Comparison of ENCODE assay signal across 20 cellular contexts in the genomic region with DNA sequence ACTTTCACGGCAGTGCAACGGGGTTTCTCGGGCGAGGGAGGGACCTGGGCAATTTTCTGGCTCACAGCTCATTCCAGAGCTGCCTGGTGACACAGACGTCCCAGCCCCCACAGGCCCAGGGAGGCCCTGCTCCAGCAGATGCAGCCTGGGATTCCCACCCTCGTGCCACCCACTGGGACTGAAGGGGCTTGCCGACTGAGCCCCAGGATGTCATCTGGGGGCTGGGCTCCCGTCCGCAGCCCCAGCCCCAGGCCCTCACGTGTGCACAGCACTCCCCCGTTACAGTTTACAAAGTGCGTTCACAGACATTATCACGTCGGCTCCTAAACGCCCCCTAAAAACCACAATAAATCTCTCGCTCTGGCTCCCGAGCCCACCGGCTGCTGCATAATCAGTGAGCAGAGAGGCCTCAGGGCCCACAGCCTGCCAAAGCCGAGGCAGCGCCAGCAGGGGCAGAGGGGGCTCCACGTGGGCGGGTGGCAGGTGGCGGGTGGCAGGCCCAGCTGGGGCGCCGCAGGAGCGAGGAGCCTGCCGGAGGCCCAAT.
DNase-seq lines count a peak whose midpoint lies in the region; ATAC-seq and TF ChIP-seq lines count a peak whose summit lies in the region.
"Had no signal": no experiment of that assay in that cellular context is flagged by ENCODE, and none has a peak within 500 bp of the region (broad histone marks: within the 10 kb centered on the region; RNA-seq: fewer than 3 reads in every experiment).

No MANE protein-coding gene starts in this region.

- ATAC-seq in SK-N-SH treated with all-trans-retinoic acid at 6 μM for 48 hours (no peak), right lobe of liver (no peak)
- ATAC-seq: lower lobe of right lung had no signal

- H3K4me1 ChIP-seq in SK-N-SH (ENCODE audit: control insufficient read depth in 1 of 2, insufficient read depth in 2 of 2, low read depth in 1 of 2, low read length in 1 of 2) = peaks cover 0 to 10% of the 10 kb centered on the region in 2 experiments; a peak in 1 of 4 replicates
- H3K4me1 ChIP-seq in thymus (ENCODE audit: control insufficient read depth, insufficient read depth, low read length) = peaks cover 12% of the 10 kb centered on the region
- H3K4me1 ChIP-seq in right lobe of liver = no peaks in the 10 kb centered on the region
- H3K4me1 ChIP-seq: colonic mucosa, lower lobe of right lung, parathyroid adenoma had no signal

- no peak for TF ChIP-seq EP300 in SK-N-SH (IDR thresholded peaks at IDR 0.05; ENCODE audit: borderline replicate concordance in 1 of 2, low read depth in 1 of 2, low read length in 1 of 2)

- H3K27ac ChIP-seq in SK-N-SH (ENCODE audit: low read depth in 2 of 2, low read length in 1 of 2) (no peak overlapping the region), thymus (ENCODE audit: low read depth) (peak overlapping the region; percentile 25), right lobe of liver (no peak overlapping the region)
- H3K27ac ChIP-seq: colonic mucosa, HL-60, lower lobe of right lung, parathyroid adenoma, stomach had no signal

- POLR2A ChIA-PET in SK-N-SH (lab: Yijun Ruan, JAX) = interaction anchor here (0.7 kb wide), 1 partner anchor 423 kb away, joined by 3 read pairs; no protein-coding TSS in a partner anchor

- no peaks in the 10 kb centered on the region for H4K20me1 ChIP-seq in SK-N-SH (ENCODE audit: insufficient read depth)

- no peak for TF ChIP-seq POLR2A in right lobe of liver (IDR thresholded peaks at IDR 0.05)

- H3K79me2 ChIP-seq in SK-N-SH (ENCODE audit: insufficient read depth) = no peaks in the 10 kb centered on the region
- H3K79me2 ChIP-seq: parathyroid adenoma had no signal

- H3K27me3 ChIP-seq in SK-N-SH (ENCODE audit: insufficient read depth) = no peaks in the 10 kb centered on the region
- H3K27me3 ChIP-seq in thymus (ENCODE audit: control insufficient read depth, insufficient read depth) = peaks cover 8% of the 10 kb centered on the region
- H3K27me3 ChIP-seq in right lobe of liver = no peaks in the 10 kb centered on the region
- H3K27me3 ChIP-seq: colonic mucosa had no signal

- no peak overlapping the region for H2AFZ ChIP-seq in SK-N-SH (ENCODE audit: low read depth)
- H2AFZ ChIP-seq: parathyroid adenoma had no signal

- H3K27ac Mint-ChIP-seq in glutamatergic neuron (ENCODE audit: unreplicated experiment) = peak overlapping the region; percentile 28
- H3K27ac Mint-ChIP-seq: CD14-positive monocyte; T-helper 1 cell treated with Interleukin-12 subunit alpha and Interleukin-12 subunit beta and Interleukin-4 antibody, amounts not matched to agents 30 μg/mL and 1 μg/mL, for 36 hours had no signal

- H3K36me3 Mint-ChIP-seq in glutamatergic neuron (ENCODE audit: unreplicated experiment) = peaks cover 3% of the 10 kb centered on the region
- H3K36me3 Mint-ChIP-seq: CD14-positive monocyte had no signal

- no peak for TF ChIP-seq RAD21 in SK-N-SH (IDR thresholded peaks at IDR 0.05; ENCODE audit: low read length)

- no peaks in the 10 kb centered on the region for H3K9me2 ChIP-seq in SK-N-SH

- H3K9ac ChIP-seq in SK-N-SH = no peak overlapping the region
- H3K9ac ChIP-seq: parathyroid adenoma had no signal

- no peak overlapping the region for H3K4me3 Mint-ChIP-seq in glutamatergic neuron (ENCODE audit: unreplicated experiment)
- H3K4me3 Mint-ChIP-seq: CD14-positive monocyte; T-helper 1 cell treated with Interleukin-12 subunit alpha and Interleukin-12 subunit beta and Interleukin-4 antibody, amounts not matched to agents 30 μg/mL and 1 μg/mL, for 36 hours had no signal

- DNase-seq in SK-N-SH = peak; percentile 52
- peak; percentile 88 to 93 for DNase-seq in NCI-H524 (lab: John Stamatoyannopoulos, UW)
- DNase-seq in glutamatergic neuron = peak; percentile 61
- DNase-seq in foreskin fibroblast = no peak
- DNase-seq in SKM-1 treated with dmso at 0.1 percent for 144 hours (lab: John Stamatoyannopoulos, UW; ENCODE audit: unreplicated experiment) = no peak
- no peak for DNase-seq in right lobe of liver
- DNase-seq: activated CD4-positive, alpha-beta T cell treated with anti-CD3 and anti-CD28 coated beads, Interleukin-2, amount 50 U/mL, for 1 hour; activated naive CD4-positive, alpha-beta T cell treated with anti-CD3 and anti-CD28 coated beads, Interleukin-2, amount 50 U/mL, for 16 hours; colonic mucosa; lower lobe of right lung; NCI-H2029 treated with DMSO at 0.1 percent for 48 hours; NCI-H510A treated with DMSO at 0.1 percent for 48 hours; Right ventricle myocardium superior; stomach had no signal

- H3K9me3 ChIP-seq in SK-N-SH = no peaks in the 10 kb centered on the region
- H3K9me3 ChIP-seq in thymus (ENCODE audit: control insufficient read depth) = no peaks in the 10 kb centered on the region
- H3K9me3 ChIP-seq in right lobe of liver = no peaks in the 10 kb centered on the region
- H3K9me3 ChIP-seq: colonic mucosa, lower lobe of right lung, stomach had no signal

- H3K4me3 ChIP-seq in SK-N-SH (ENCODE audit: low read depth in 2 of 2, low read length in 1 of 2) = no peak overlapping the region
- H3K4me3 ChIP-seq in thymus (ENCODE audit: low read length) = no peak overlapping the region
- no peak overlapping the region for H3K4me3 ChIP-seq in foreskin fibroblast (ENCODE audit: low read depth in 1 of 2, low read length in 2 of 2)
- H3K4me3 ChIP-seq in right lobe of liver = no peak overlapping the region
- H3K4me3 ChIP-seq: colonic mucosa, lower lobe of right lung, stomach had no signal

- H3K4me1 Mint-ChIP-seq in glutamatergic neuron (ENCODE audit: low read depth, unreplicated experiment) = peaks cover 16% of the 10 kb centered on the region
- H3K4me1 Mint-ChIP-seq: CD14-positive monocyte had no signal

- H3F3A ChIP-seq in SK-N-SH (replicated peaks; ENCODE audit: insufficient read depth) = no peaks in the 10 kb centered on the region

- 98% methylated on average over 16 of the region's 27 CpGs for WGBS in SK-N-SH (ENCODE audit: low lambda C conversion rate)
- 34% methylated on average over 27 of the region's 27 CpGs for whole genome bisulfite sequencing in thymus
- 86% methylated on average over 9 of the region's 27 CpGs for WGBS in right lobe of liver (ENCODE audit: insufficient coverage, low coverage, low lambda C conversion rate, missing lambda C conversion rate)

- TF ChIP-seq CTCF in SK-N-SH (IDR thresholded peaks at IDR 0.05) (no peak), glutamatergic neuron (IDR thresholded peaks at IDR 0.05; ENCODE audit: partially characterized antibody, unreplicated experiment) (no peak), foreskin fibroblast (IDR thresholded peaks at IDR 0.05; ENCODE audit: low read depth, low read length) (no peak), right lobe of liver (IDR thresholded peaks at IDR 0.05) (no peak)

- H3K4me2 ChIP-seq in SK-N-SH = no peak overlapping the region

- H3K27me3 Mint-ChIP-seq in glutamatergic neuron (ENCODE audit: unreplicated experiment) = peaks cover 6% of the 10 kb centered on the region

- CTCF ChIA-PET in SK-N-SH (lab: Yijun Ruan, JAX) = interaction anchor here (1.2 kb wide), 1 partner anchor 389 kb away, joined by 3 read pairs; no protein-coding TSS in a partner anchor

- peaks cover 7% of the 10 kb centered on the region for H3K9me3 Mint-ChIP-seq in glutamatergic neuron (ENCODE audit: unreplicated experiment)
- H3K9me3 Mint-ChIP-seq: T-helper 1 cell treated with Interleukin-12 subunit alpha and Interleukin-12 subunit beta and Interleukin-4 antibody, amounts not matched to agents 30 μg/mL and 1 μg/mL, for 36 hours had no signal

- H3K36me3 ChIP-seq in SK-N-SH (replicated peaks in 1 of 2; ENCODE audit: control insufficient read depth in 1 of 2, insufficient read depth in 2 of 2, low read length in 1 of 2) = no peaks in the 10 kb centered on the region
- H3K36me3 ChIP-seq in thymus (ENCODE audit: control insufficient read depth, insufficient read depth) = no peaks in the 10 kb centered on the region
- no peaks in the 10 kb centered on the region for H3K36me3 ChIP-seq in right lobe of liver
- H3K36me3 ChIP-seq: colonic mucosa, lower lobe of right lung, stomach had no signal

- intact Hi-C loops in right lobe of liver (cut with DNase I) = no loop called here

TF ChIP-seq in SK-N-SH, 30 proteins besides CTCF, POLR2A, EP300 and RAD21:
- no peak for TF ChIP-seq ELF1 (IDR thresholded peaks at IDR 0.05)
- TF ChIP-seq CHD2 (IDR thresholded peaks at IDR 0.05; ENCODE audit: low read length, partially characterized antibody) = peak; percentile 24
- no peak for TF ChIP-seq JUND (IDR thresholded peaks at IDR 0.05)
TF ChIP-seq in SK-N-SH: peak in this region for 1.

TF ChIP-seq in SK-N-SH treated with all-trans-retinoic acid at 6 μM for 48 hours, 23 proteins besides CTCF, POLR2A, EP300 and RAD21:
- no peak for TF ChIP-seq OSR1 (CRISPR knock-in tag; IDR thresholded peaks at IDR 0.05)
- TF ChIP-seq RARB (CRISPR knock-in tag; IDR thresholded peaks at IDR 0.05) = no peak
- TF ChIP-seq ZNF8 (CRISPR knock-in tag; IDR thresholded peaks at IDR 0.05) = no peak
- TF ChIP-seq BACH2 (CRISPR knock-in tag; IDR thresholded peaks at IDR 0.05; ENCODE audit: borderline replicate concordance) = no peak
- no peak for TF ChIP-seq PPARA (CRISPR knock-in tag; IDR thresholded peaks at IDR 0.05; ENCODE audit: borderline replicate concordance)

Comparison
In these comparisons a context has a peak if more than half of its experiments do, and no peak if none do; other contexts are left out.
1. DNase-seq: peak in SK-N-SH (single experiment), NCI-H524 (2 of 2) and glutamatergic neuron (single experiment); none in foreskin fibroblast (0 of 2), SKM-1 treated with dmso at 0.1 percent for 144 hours (single experiment) and right lobe of liver (0 of 3).